In genomic region chr17:46124695-46125592, GRCh38 we compare ENCODE assay signal across 28 cellular contexts.
DNase-seq lines count a peak whose midpoint lies in the region; ATAC-seq and TF ChIP-seq lines count a peak whose summit lies in the region.
"Had no signal": no experiment of that assay in that cellular context is flagged by ENCODE, and none has a peak within 500 bp of the region (broad histone marks: within the 10 kb centered on the region; RNA-seq: fewer than 3 reads in every experiment).

No MANE protein-coding gene starts in this region.

- no peaks in the 10 kb centered on the region for H3K36me3 ChIP-seq in psoas muscle (ENCODE audit: insufficient read depth in 1 of 2, low read depth in 1 of 2)
- H3K36me3 ChIP-seq: prostate gland, tibial artery had no signal

- no peaks in the 10 kb centered on the region for H3K9me3 Mint-ChIP-seq in activated CD4-positive, alpha-beta T cell treated with anti-CD3 and anti-CD28 coated beads, Interleukin-2, amount 10 ng/mL, durations not matched to agents 24 days and 14 days
- H3K9me3 Mint-ChIP-seq: brain; CD14-positive monocyte; stimulated activated naive CD8-positive, alpha-beta T cell treated with anti-CD3 and anti-CD28 coated beads, Interleukin-15, amount 100 ng/mL, for 72 hours; T-helper 1 cell treated with Interleukin-12 subunit alpha and Interleukin-12 subunit beta and Interleukin-4 antibody, amounts not matched to agents 30 μg/mL and 1 μg/mL, for 36 hours had no signal

- peak in 3 of 4 donors; percentile 23 to 31 (median 25) for ATAC-seq in psoas muscle
- ATAC-seq in Right ventricle myocardium inferior = no peak
- ATAC-seq: activated CD8-positive, alpha-beta T cell treated with anti-CD3 and anti-CD28 coated beads, Interleukin-2, amount 10 ng/mL, durations not matched to agents 7 days and 5 days; GM12878; stimulated activated naive CD8-positive, alpha-beta T cell treated with anti-CD3 and anti-CD28 coated beads, Interleukin-15, amount 100 ng/mL, for 72 hours had no signal

- no peaks in the 10 kb centered on the region for H3K27me3 Mint-ChIP-seq in activated CD4-positive, alpha-beta T cell treated with anti-CD3 and anti-CD28 coated beads, Interleukin-2, amount 10 ng/mL, durations not matched to agents 24 days and 14 days
- H3K27me3 Mint-ChIP-seq: brain; stimulated activated naive CD8-positive, alpha-beta T cell treated with anti-CD3 and anti-CD28 coated beads, Interleukin-15, amount 100 ng/mL, for 72 hours had no signal

- peaks cover 85% of the 10 kb centered on the region for H3K4me1 ChIP-seq in psoas muscle
- H3K4me1 ChIP-seq: prostate gland had no signal

- H3K4me3 ChIP-seq in epithelial cell of esophagus (ENCODE audit: low read length) = no peak overlapping the region
- H3K4me3 ChIP-seq in psoas muscle = no peak overlapping the region
- H3K4me3 ChIP-seq: GM12878, lung, prostate gland, SK-N-MC, tibial artery had no signal

- DNase-seq in activated CD4-positive, alpha-beta T cell treated with anti-CD3 and anti-CD28 coated beads, Interleukin-2, amount 10 ng/mL, durations not matched to agents 24 days and 14 days = no peak
- no peak for DNase-seq in activated CD4-positive, alpha-beta T cell treated with anti-CD3 and anti-CD28 coated beads, Interleukin-2, amount 50 U/mL, for 1 hour
- peak; percentile 41 for DNase-seq in NCI-H226
- DNase-seq in epithelial cell of esophagus (ENCODE audit: low read depth) = peak; percentile 22
- no peak for DNase-seq in psoas muscle
- no peak for DNase-seq in SKM-1 treated with dmso at 0.1 percent for 144 hours (lab: John Stamatoyannopoulos, UW; ENCODE audit: unreplicated experiment)
- DNase-seq in SK-N-DZ (ENCODE audit: low spot score) = no peak
- DNase-seq in Right ventricle myocardium inferior (ENCODE audit: missing footprints) = no peak
- DNase-seq: activated CD4-positive, CD25-positive, alpha-beta regulatory T cell treated with anti-CD3 and anti-CD28 coated beads, Interleukin-2, amount 50 U/mL, for 72 hours; activated CD8-positive, alpha-beta T cell treated with anti-CD3 and anti-CD28 coated beads, Interleukin-2, amount 10 ng/mL, durations not matched to agents 7 days and 5 days; activated effector memory CD4-positive, alpha-beta T cell treated with anti-CD3 and anti-CD28 coated beads, Interleukin-2, amount 50 U/mL, for 16 hours; activated T-cell treated with anti-CD3 and anti-CD28 coated beads for 4 hours; DMS 273 treated with DMSO at 0.1 percent for 48 hours; EL; kidney; NCI-H1105 treated with DMSO at 0.1 percent for 48 hours; NCI-H1930; NCI-H526; stimulated activated naive CD8-positive, alpha-beta T cell treated with anti-CD3 and anti-CD28 coated beads, Interleukin-15, amount 100 ng/mL, for 72 hours; tibial artery had no signal

- peak overlapping the region; percentile 52 for H3K27ac ChIP-seq in psoas muscle
- H3K27ac ChIP-seq: 22Rv1, prostate gland, SK-N-MC, tibial artery had no signal

- WGBS in psoas muscle, 3 donors = 84 to 92% (median 91%) methylated on average over 6 to 7 of the region's 7 CpGs

- peak overlapping the region; percentile 4 for H3K27ac Mint-ChIP-seq in activated CD4-positive, alpha-beta T cell treated with anti-CD3 and anti-CD28 coated beads, Interleukin-2, amount 10 ng/mL, durations not matched to agents 24 days and 14 days
- H3K27ac Mint-ChIP-seq: activated CD8-positive, alpha-beta T cell treated with anti-CD3 and anti-CD28 coated beads, Interleukin-2, amount 10 ng/mL, durations not matched to agents 7 days and 5 days; brain; stimulated activated naive CD8-positive, alpha-beta T cell treated with anti-CD3 and anti-CD28 coated beads, Interleukin-15, amount 100 ng/mL, for 72 hours; T-helper 1 cell treated with Interleukin-12 subunit alpha and Interleukin-12 subunit beta and Interleukin-4 antibody, amounts not matched to agents 30 μg/mL and 1 μg/mL, for 36 hours had no signal

- no peaks in the 10 kb centered on the region for H3K27me3 ChIP-seq in psoas muscle (ENCODE audit: insufficient read depth in 3 of 3, low read length in 2 of 3)
- H3K27me3 ChIP-seq: tibial artery had no signal

- H3K9me3 ChIP-seq in psoas muscle = no peaks in the 10 kb centered on the region
- H3K9me3 ChIP-seq: prostate gland, tibial artery had no signal

- H3K4me1 Mint-ChIP-seq in activated CD4-positive, alpha-beta T cell treated with anti-CD3 and anti-CD28 coated beads, Interleukin-2, amount 10 ng/mL, durations not matched to agents 24 days and 14 days = peaks cover 62% of the 10 kb centered on the region

- H3K36me3 Mint-ChIP-seq in activated CD4-positive, alpha-beta T cell treated with anti-CD3 and anti-CD28 coated beads, Interleukin-2, amount 10 ng/mL, durations not matched to agents 24 days and 14 days (ENCODE audit: low read depth) = peaks cover 32% of the 10 kb centered on the region

- TF ChIP-seq CTCF in epithelial cell of esophagus (IDR thresholded peaks at IDR 0.05; ENCODE audit: insufficient read depth, low read depth, low read length, missing control alignments) (no peak), psoas muscle (IDR thresholded peaks at IDR 0.05) (no peak)

- intact Hi-C loops in activated CD4-positive, alpha-beta T cell treated with anti-CD3 and anti-CD28 coated beads, Interleukin-2, amount 10 ng/mL, durations not matched to agents 24 days and 14 days (cut with micrococcal nuclease) = loop anchor here (5.0 kb wide), 1 partner anchor 33 kb away; no protein-coding TSS in a partner anchor
- intact Hi-C loops in psoas muscle (cut with DNase I) (loop anchor here (5.0 kb wide), 2 partner anchors 57 to 62 kb away; no protein-coding TSS in a partner anchor), Right ventricle myocardium inferior (cut with DNase I) (no loop called here)

- H3K4me3 Mint-ChIP-seq in activated CD4-positive, alpha-beta T cell treated with anti-CD3 and anti-CD28 coated beads, Interleukin-2, amount 10 ng/mL, durations not matched to agents 24 days and 14 days = no peak overlapping the region
- H3K4me3 Mint-ChIP-seq: activated CD8-positive, alpha-beta T cell treated with anti-CD3 and anti-CD28 coated beads, Interleukin-2, amount 10 ng/mL, durations not matched to agents 7 days and 5 days; brain; CD14-positive monocyte; stimulated activated naive CD8-positive, alpha-beta T cell treated with anti-CD3 and anti-CD28 coated beads, Interleukin-15, amount 100 ng/mL, for 72 hours; T-helper 1 cell treated with Interleukin-12 subunit alpha and Interleukin-12 subunit beta and Interleukin-4 antibody, amounts not matched to agents 30 μg/mL and 1 μg/mL, for 36 hours had no signal

Comparison
In these comparisons a context has a peak if more than half of its experiments do, and no peak if none do; other contexts are left out.
1. DNase-seq: peak in NCI-H226 (single experiment) and epithelial cell of esophagus (single experiment); none in activated CD4-positive, alpha-beta T cell treated with anti-CD3 and anti-CD28 coated beads, Interleukin-2, amount 10 ng/mL, durations not matched to agents 24 days and 14 days (single experiment), activated CD4-positive, alpha-beta T cell treated with anti-CD3 and anti-CD28 coated beads, Interleukin-2, amount 50 U/mL, for 1 hour (single experiment), psoas muscle (0 of 2), SKM-1 treated with dmso at 0.1 percent for 144 hours (single experiment), SK-N-DZ (single experiment) and Right ventricle myocardium inferior (single experiment).